In genomic region chr7:36366649-36367560, GRCh38 we compare ENCODE assay signal across 1 cellular context.
A peak's percentile ranks its signal among the peaks of the same experiment; 100 is the strongest.
TF ChIP-seq lines count a peak whose summit lies in the region.

No MANE protein-coding gene starts in this region.

TF ChIP-seq in HepG2, 621 proteins besides CTCF, POLR2A, EP300 and RAD21 (continued from another document and continues in another):
- TF ChIP-seq NFAT5 (CRISPR knock-in tag; IDR thresholded peaks at IDR 0.05), result no peak
- no peak for TF ChIP-seq ZNF512 (CRISPR knock-in tag; IDR thresholded peaks at IDR 0.05)
- no peak for TF ChIP-seq ZSCAN20 (CRISPR knock-in tag; IDR thresholded peaks at IDR 0.05; ENCODE audit: borderline replicate concordance)
- TF ChIP-seq ZNF563 (CRISPR knock-in tag; IDR thresholded peaks at IDR 0.05), result peak; percentile 68; the same call in 1 of the 2 replicates
- TF ChIP-seq ZNF280B (CRISPR knock-in tag; IDR thresholded peaks at IDR 0.05; ENCODE audit: borderline replicate concordance), result no peak
- TF ChIP-seq ZNF597 (CRISPR knock-in tag; IDR thresholded peaks at IDR 0.05), result no peak
- TF ChIP-seq ZBTB20 (CRISPR knock-in tag; IDR thresholded peaks at IDR 0.05; ENCODE audit: borderline replicate concordance, low read depth), result no peak
- no peak for TF ChIP-seq ZNF281 (CRISPR knock-in tag; IDR thresholded peaks at IDR 0.05; ENCODE audit: borderline replicate concordance)
- peak; percentile 80 for TF ChIP-seq GMEB1 (CRISPR knock-in tag; IDR thresholded peaks at IDR 0.05; ENCODE audit: borderline replicate concordance)
- peak; percentile 76; the same call in 1 of the 2 replicates for TF ChIP-seq ZSCAN31 (CRISPR knock-in tag; IDR thresholded peaks at IDR 0.05; ENCODE audit: low read depth)
- TF ChIP-seq NKX3-1 (CRISPR knock-in tag; IDR thresholded peaks at IDR 0.05), result peak; percentile 30; the same call in 1 of the 2 replicates
- TF ChIP-seq ZBTB38 (CRISPR knock-in tag; IDR thresholded peaks at IDR 0.05), result no peak; the same call in 1 of the 2 replicates
- TF ChIP-seq KMT2B (CRISPR knock-in tag; IDR thresholded peaks at IDR 0.05), result peak; percentile 84; the same call in 1 of the 2 replicates
- no peak for TF ChIP-seq ZNF703 (CRISPR knock-in tag; IDR thresholded peaks at IDR 0.05; ENCODE audit: borderline replicate concordance)
- TF ChIP-seq GPBP1L1 (CRISPR knock-in tag; IDR thresholded peaks at IDR 0.05), result no peak
- peak; percentile 98 for TF ChIP-seq HNRNPLL (IDR thresholded peaks at IDR 0.05; ENCODE audit: low read depth, low read length, poor library complexity, severe bottlenecking)
- TF ChIP-seq BRF2 (CRISPR knock-in tag; IDR thresholded peaks at IDR 0.05), result peak; percentile 84
- TF ChIP-seq NR0B2 (CRISPR knock-in tag; IDR thresholded peaks at IDR 0.05), result peak; percentile 82; the same call in 1 of the 2 replicates
- no peak for TF ChIP-seq ZNF484 (CRISPR knock-in tag; IDR thresholded peaks at IDR 0.05; ENCODE audit: borderline replicate concordance, low read depth)
- TF ChIP-seq TP53 (CRISPR knock-in tag; conservative IDR thresholded peaks at IDR 0.05), result no peak
- no peak for TF ChIP-seq ZNF33A (CRISPR knock-in tag; IDR thresholded peaks at IDR 0.05; ENCODE audit: borderline replicate concordance)
- TF ChIP-seq CHD4 (IDR thresholded peaks at IDR 0.05; ENCODE audit: borderline replicate concordance, low read length), result no peak
- no peak for TF ChIP-seq ZNF276 (CRISPR knock-in tag; IDR thresholded peaks at IDR 0.05; ENCODE audit: low read depth)
- no peak for TF ChIP-seq MIER3 (CRISPR knock-in tag; IDR thresholded peaks at IDR 0.05; ENCODE audit: borderline replicate concordance)
